ENCODE assay signal across 6 cellular contexts in the genomic region with DNA sequence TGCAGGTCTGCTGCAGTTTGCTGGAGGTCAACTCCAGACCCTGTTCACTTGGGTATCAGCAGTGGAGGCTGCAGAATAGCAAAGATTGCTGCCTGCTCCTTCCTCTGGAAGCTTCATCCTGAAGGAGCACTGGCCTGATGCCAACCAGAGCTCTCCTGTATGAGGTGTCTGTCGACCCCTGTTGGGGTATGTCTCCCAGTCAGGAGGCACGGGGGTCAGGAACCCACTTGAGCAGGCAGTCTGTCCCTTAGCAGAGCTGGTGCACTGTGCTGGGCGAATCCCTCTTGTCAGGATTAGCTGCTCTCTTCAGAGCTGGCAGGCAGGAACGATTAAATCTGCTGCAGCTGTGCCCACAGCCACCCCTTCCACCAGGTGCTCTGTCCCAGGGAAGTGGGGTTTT. TPM values are rescaled to one million over a fixed set of nuclear protein-coding genes. Genes with fewer than 3 reads are reported as not detected.
"Had no signal": no experiment of that assay in that cellular context is flagged by ENCODE, and none has a peak within 500 bp of the region (broad histone marks: within the 10 kb centered on the region; RNA-seq: fewer than 3 reads in every experiment).

No MANE protein-coding gene starts in this region.

RNA-seq across cellular contexts. Expression of a gene that starts 37.9 kb away (rescaled TPM):
- total RNA-seq: K562, M059J, PC-3, Right ventricle myocardium superior, SJSA1 had no signal
- polyA plus RNA-seq: K562, SK-N-SH had no signal
